Comparison of ENCODE assay signal across 1 cellular context in genomic region chr6:10763006-10763405, GRCh38.
TF ChIP-seq lines count a peak whose summit lies in the region.

No MANE protein-coding gene starts in this region.

TF ChIP-seq in endothelial cell of umbilical vein, 7 proteins besides CTCF, POLR2A, EP300 and RAD21:
- TF ChIP-seq FOS (IDR thresholded peaks at IDR 0.05; ENCODE audit: borderline replicate concordance, insufficient read depth, low read length) (peak; percentile 41), GATA2 (IDR thresholded peaks at IDR 0.05; ENCODE audit: insufficient read depth, insufficient read length, low read depth, low read length) (no peak)
